ENCODE assay signal across 8 cellular contexts in genomic region chr12:120194226-120194533, GRCh38. TPM values are rescaled to one million over a fixed set of nuclear protein-coding genes. Genes with fewer than 3 reads are reported as not detected.
DNase-seq lines count a peak whose midpoint lies in the region; ATAC-seq and TF ChIP-seq lines count a peak whose summit lies in the region.

No MANE protein-coding gene starts in this region.

- H3K4me3 ChIP-seq in AG10803 (ENCODE audit: low read length) (peak overlapping the region; percentile 82), H7 (ENCODE audit: insufficient read depth, low read depth, low read length) (peak overlapping the region; percentile 91), iPS-18a (ENCODE audit: low read length) (peak overlapping the region; percentile 96), stomach smooth muscle (ENCODE audit: low read length in 2 of 2) (peak overlapping the region; percentile 89 to 96)

- peak overlapping the region; percentile 89 for H3K27ac Mint-ChIP-seq in activated CD8-positive, alpha-beta T cell treated with anti-CD3 and anti-CD28 coated beads for 36 hours

- no peak for TF ChIP-seq CTCF in AG10803 (conservative IDR thresholded peaks at IDR 0.05; ENCODE audit: low read length)
- TF ChIP-seq CTCF in activated CD8-positive, alpha-beta T cell treated with anti-CD3 and anti-CD28 coated beads for 36 hours (IDR thresholded peaks at IDR 0.05), result no peak

- no peaks in the 10 kb centered on the region for H3K9me3 ChIP-seq in iPS-18a (ENCODE audit: control insufficient read depth, low read depth, low read length)
- no peaks in the 10 kb centered on the region for H3K9me3 ChIP-seq in stomach smooth muscle (ENCODE audit: control insufficient read depth in 2 of 2, low read length in 2 of 2)

- DNase-seq in AG10803 (ENCODE audit: low read depth) (no peak), H7 (peak; percentile 33), globus pallidus (ENCODE audit: low spot score) (no peak)
- DNase-seq in activated CD8-positive, alpha-beta T cell treated with anti-CD3 and anti-CD28 coated beads for 36 hours, result no peak

- H3K4me3 Mint-ChIP-seq in activated CD8-positive, alpha-beta T cell treated with anti-CD3 and anti-CD28 coated beads for 36 hours, result peak overlapping the region; percentile 93

- peaks cover 55% of the 10 kb centered on the region for H3K4me1 Mint-ChIP-seq in activated CD8-positive, alpha-beta T cell treated with anti-CD3 and anti-CD28 coated beads for 36 hours (ENCODE audit: low read depth)

- intact Hi-C loops in activated CD8-positive, alpha-beta T cell treated with anti-CD3 and anti-CD28 coated beads for 36 hours (cut with micrococcal nuclease), result loop anchor here (5.0 to 10.0 kb wide), 2 partner anchors 67 to 179 kb away; no protein-coding TSS in a partner anchor

- H3K27me3 Mint-ChIP-seq in activated CD8-positive, alpha-beta T cell treated with anti-CD3 and anti-CD28 coated beads for 36 hours, result no peaks in the 10 kb centered on the region

- H3K36me3 ChIP-seq in H7 (replicated peaks; ENCODE audit: control insufficient read depth, insufficient read depth, low read length), result peaks cover 30% of the 10 kb centered on the region
- peaks cover 46% of the 10 kb centered on the region for H3K36me3 ChIP-seq in iPS-18a (ENCODE audit: control insufficient read depth, low read depth, low read length)
- H3K36me3 ChIP-seq in stomach smooth muscle (ENCODE audit: control insufficient read depth in 2 of 2, insufficient read depth in 2 of 2, low read length in 2 of 2), result peaks cover 18 to 30% of the 10 kb centered on the region in 2 donors

- H3K27me3 ChIP-seq in H7 (ENCODE audit: control insufficient read depth, insufficient read depth, low read length), result no peaks in the 10 kb centered on the region
- H3K27me3 ChIP-seq in iPS-18a (ENCODE audit: control insufficient read depth, insufficient read depth, low read length), result no peaks in the 10 kb centered on the region
- H3K27me3 ChIP-seq in stomach smooth muscle (ENCODE audit: control insufficient read depth in 1 of 2, insufficient read depth in 2 of 2, low read length in 2 of 2), result no peaks in the 10 kb centered on the region

- H3K4me1 ChIP-seq in iPS-18a (ENCODE audit: control insufficient read depth, low read depth, low read length) (peaks cover 4% of the 10 kb centered on the region), stomach smooth muscle (ENCODE audit: control insufficient read depth, insufficient read depth, low read length) (peaks cover 22% of the 10 kb centered on the region)

- peak overlapping the region; percentile 9 for H3K27ac ChIP-seq in iPS-18a (ENCODE audit: low read length)
- peak overlapping the region; percentile 81 for H3K27ac ChIP-seq in stomach smooth muscle (ENCODE audit: low read length)

- H3K36me3 Mint-ChIP-seq in activated CD8-positive, alpha-beta T cell treated with anti-CD3 and anti-CD28 coated beads for 36 hours (ENCODE audit: low read depth), result peaks cover 61% of the 10 kb centered on the region

- H3K9ac ChIP-seq in iPS-18a (ENCODE audit: low read length) (peak overlapping the region; percentile 93), stomach smooth muscle (ENCODE audit: low read length in 2 of 2) (peak overlapping the region; percentile 83 to 94)

- peak; percentile 8 for ATAC-seq in activated CD8-positive, alpha-beta T cell treated with anti-CD3 and anti-CD28 coated beads for 36 hours
- ATAC-seq in GM21528 (IDR thresholded peaks at IDR 0.05; ENCODE audit: low FRiP score, unreplicated experiment), result no peak
- no peak for ATAC-seq in HG03159 (IDR thresholded peaks at IDR 0.05; ENCODE audit: unreplicated experiment)

- H3K9me3 Mint-ChIP-seq in activated CD8-positive, alpha-beta T cell treated with anti-CD3 and anti-CD28 coated beads for 36 hours, result no peaks in the 10 kb centered on the region

- CTCF ChIA-PET in activated CD8-positive, alpha-beta T cell treated with anti-CD3 and anti-CD28 coated beads for 36 hours (lab: Charles Lee), result interaction anchor here (1.0 kb wide), 1 partner anchor 34 kb away, joined by 4 read pairs; no protein-coding TSS in a partner anchor

- POLR2A ChIA-PET in activated CD8-positive, alpha-beta T cell treated with anti-CD3 and anti-CD28 coated beads for 36 hours (lab: Charles Lee), result interaction anchor here (1.1 to 12.7 kb wide), 4 partner anchors 9 to 98 kb away, joined by 3 to 263 read pairs (median 4); partner anchors contain the start of genes RNU4-1 and RNU4-2

RNA-seq across cellular contexts. Expression of gene GCN1, which starts 0.3 kb away (rescaled TPM):
- 119 and 130 TPM in 2 replicates for total RNA-seq in H7 (2014; rRNA removed; shearing (Covaris generic))
- 100 to 1,000 TPM; 130 to 137 TPM for total RNA-seq in activated CD8-positive, alpha-beta T cell treated with anti-CD3 and anti-CD28 coated beads for 36 hours

RNA-seq across cellular contexts. Expression of gene RPLP0, which starts 6.7 kb away (rescaled TPM):
- total RNA-seq in H7 (2014; rRNA removed; shearing (Covaris generic)), result 5,486 and 6,641 TPM in 2 replicates
- 1,000 to 10,000 TPM; 4,421 to 4,585 TPM for total RNA-seq in activated CD8-positive, alpha-beta T cell treated with anti-CD3 and anti-CD28 coated beads for 36 hours
